Comparison of ENCODE assay signal across 1 cellular context in genomic region chr3:46750555-46751038, GRCh38.
A peak's percentile ranks its signal among the peaks of the same experiment; 100 is the strongest.
TF ChIP-seq lines count a peak whose summit lies in the region.

No MANE protein-coding gene starts in this region.

TF ChIP-seq in K562, 482 proteins besides CTCF, POLR2A, EP300 and RAD21 (continued from another document and continues in another):
- TF ChIP-seq THAP12 (CRISPR knock-in tag; IDR thresholded peaks at IDR 0.05) (no peak), ZKSCAN8 (CRISPR knock-in tag; IDR thresholded peaks at IDR 0.05) (no peak), PREB (CRISPR knock-in tag; IDR thresholded peaks at IDR 0.05) (no peak), ZNF253 (CRISPR knock-in tag; conservative IDR thresholded peaks at IDR 0.05) (no peak), KLF10 (CRISPR knock-in tag; IDR thresholded peaks at IDR 0.05) (no peak), ZNF518B (CRISPR knock-in tag; IDR thresholded peaks at IDR 0.05) (no peak), POLR2H (tag; IDR thresholded peaks at IDR 0.05; ENCODE audit: low read depth) (no peak), ARNT (IDR thresholded peaks at IDR 0.05) (no peak), GATAD2B (IDR thresholded peaks at IDR 0.05; ENCODE audit: borderline replicate concordance) (no peak), CBX5 (IDR thresholded peaks at IDR 0.05; ENCODE audit: borderline replicate concordance, low read depth) (no peak), ZNF224 (CRISPR knock-in tag; IDR thresholded peaks at IDR 0.05) (0 out of 2 replicates have a peak, but pooled peaks have one; percentile 61), RBFOX2 (IDR thresholded peaks at IDR 0.05; ENCODE audit: low read depth, low read length) (0 out of 2 replicates have a peak, but pooled peaks have one; percentile 30), RNF2 (IDR thresholded peaks at IDR 0.05) (0 out of 2 replicates have a peak, but pooled peaks have one; percentile 37), CXXC5 (CRISPR knock-in tag; IDR thresholded peaks at IDR 0.05) (peak; percentile 76), FUS (optimal IDR thresholded peaks at IDR 0.05; ENCODE audit: low read depth, low read length) (no peak), MTA3 (IDR thresholded peaks at IDR 0.05; ENCODE audit: borderline replicate concordance) (peak; percentile 47; the same call in 1 of the 2 replicates), RFX5 (IDR thresholded peaks at IDR 0.05; ENCODE audit: low read depth, low read length) (no peak), CBX3 (IDR thresholded peaks at IDR 0.05; ENCODE audit: borderline replicate concordance in 1 of 2, low read length in 2 of 2) (peak in 1 of 2 experiments; percentile 85; a peak in 1 of 3 replicates), XRCC3 (IDR thresholded peaks at IDR 0.05) (no peak), ETV5 (CRISPR knock-in tag; IDR thresholded peaks at IDR 0.05; ENCODE audit: low read depth) (no peak), IRF2 (CRISPR knock-in tag; IDR thresholded peaks at IDR 0.05) (peak; percentile 66; the same call in 1 of the 2 replicates), TEAD1 (CRISPR knock-in tag; IDR thresholded peaks at IDR 0.05) (0 out of 4 replicates have a peak, but pooled peaks of 1 of the 2 experiments have one; percentile 32), KAT2B (IDR thresholded peaks at IDR 0.05; ENCODE audit: low read depth, low read length) (no peak), ZBTB7A (IDR thresholded peaks at IDR 0.05; ENCODE audit: borderline replicate concordance, control insufficient read depth, low read depth, low read length) (no peak), NCOA4 (IDR thresholded peaks at IDR 0.05; ENCODE audit: partially characterized antibody) (no peak), MTF1 (CRISPR knock-in tag; IDR thresholded peaks at IDR 0.05; ENCODE audit: borderline replicate concordance) (no peak), NEUROD1 (IDR thresholded peaks at IDR 0.05; ENCODE audit: borderline replicate concordance, low read depth, low read length, partially characterized antibody) (no peak), MAX (CRISPR knock-in tag; IDR thresholded peaks at IDR 0.05) (peak; percentile 94), CBFB (CRISPR knock-in tag; IDR thresholded peaks at IDR 0.05) (peak; percentile 69; the same call in 1 of the 2 replicates), POU5F1 (IDR thresholded peaks at IDR 0.05; ENCODE audit: borderline replicate concordance, low read depth, low read length, partially characterized antibody) (no peak), ETV6 (IDR thresholded peaks at IDR 0.05; ENCODE audit: borderline replicate concordance in 1 of 2, low read depth in 2 of 2, low read length in 1 of 2) (no peak), ETV6 (CRISPR knock-in tag; IDR thresholded peaks at IDR 0.05; ENCODE audit: borderline replicate concordance) (no peak), USF2 (CRISPR knock-in tag; IDR thresholded peaks at IDR 0.05) (peak; percentile 96), NR2C1 (IDR thresholded peaks at IDR 0.05) (no peak), NR2C1 (tag; IDR thresholded peaks at IDR 0.05) (no peak), ZNF766 (CRISPR knock-in tag; conservative IDR thresholded peaks at IDR 0.05) (no peak), TBL1XR1 (IDR thresholded peaks at IDR 0.05; ENCODE audit: low read length in 2 of 2) (no peak), GTF2A2 (tag; IDR thresholded peaks at IDR 0.05) (no peak), THRA (IDR thresholded peaks at IDR 0.05) (no peak), SREBF2 (CRISPR knock-in tag; IDR thresholded peaks at IDR 0.05) (peak; percentile 39; the same call in 1 of the 2 replicates), MAZ (CRISPR knock-in tag; conservative IDR thresholded peaks at IDR 0.05 in 1 of 2, IDR thresholded peaks at IDR 0.05 in 1 of 2) (peak; percentile 26 to 55; a peak in 2 of 4 replicates), ADNP (tag; IDR thresholded peaks at IDR 0.05) (no peak), ZNF232 (CRISPR knock-in tag; IDR thresholded peaks at IDR 0.05) (peak; percentile 66; the same call in 1 of the 2 replicates), TOE1 (IDR thresholded peaks at IDR 0.05; ENCODE audit: borderline replicate concordance) (peak; percentile 83), TOE1 (CRISPR knock-in tag; IDR thresholded peaks at IDR 0.05; ENCODE audit: borderline replicate concordance, low read depth) (no peak), MEF2D (tag; conservative IDR thresholded peaks at IDR 0.05; ENCODE audit: low read depth) (no peak), PRPF4 (IDR thresholded peaks at IDR 0.05; ENCODE audit: insufficient read depth, low read depth, low read length, poor library complexity, severe bottlenecking) (no peak), MITF (IDR thresholded peaks at IDR 0.05) (peak; percentile 70), ELF2 (CRISPR knock-in tag; IDR thresholded peaks at IDR 0.05) (no peak)
- TF ChIP-seq, protein P1, sequence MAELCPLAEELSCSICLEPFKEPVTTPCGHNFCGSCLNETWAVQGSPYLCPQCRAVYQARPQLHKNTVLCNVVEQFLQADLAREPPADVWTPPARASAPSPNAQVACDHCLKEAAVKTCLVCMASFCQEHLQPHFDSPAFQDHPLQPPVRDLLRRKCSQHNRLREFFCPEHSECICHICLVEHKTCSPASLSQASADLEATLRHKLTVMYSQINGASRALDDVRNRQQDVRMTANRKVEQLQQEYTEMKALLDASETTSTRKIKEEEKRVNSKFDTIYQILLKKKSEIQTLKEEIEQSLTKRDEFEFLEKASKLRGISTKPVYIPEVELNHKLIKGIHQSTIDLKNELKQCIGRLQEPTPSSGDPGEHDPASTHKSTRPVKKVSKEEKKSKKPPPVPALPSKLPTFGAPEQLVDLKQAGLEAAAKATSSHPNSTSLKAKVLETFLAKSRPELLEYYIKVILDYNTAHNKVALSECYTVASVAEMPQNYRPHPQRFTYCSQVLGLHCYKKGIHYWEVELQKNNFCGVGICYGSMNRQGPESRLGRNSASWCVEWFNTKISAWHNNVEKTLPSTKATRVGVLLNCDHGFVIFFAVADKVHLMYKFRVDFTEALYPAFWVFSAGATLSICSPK (IDR thresholded peaks at IDR 0.05; ENCODE audit: borderline replicate concordance), result no peak
- TF ChIP-seq, protein P2, sequence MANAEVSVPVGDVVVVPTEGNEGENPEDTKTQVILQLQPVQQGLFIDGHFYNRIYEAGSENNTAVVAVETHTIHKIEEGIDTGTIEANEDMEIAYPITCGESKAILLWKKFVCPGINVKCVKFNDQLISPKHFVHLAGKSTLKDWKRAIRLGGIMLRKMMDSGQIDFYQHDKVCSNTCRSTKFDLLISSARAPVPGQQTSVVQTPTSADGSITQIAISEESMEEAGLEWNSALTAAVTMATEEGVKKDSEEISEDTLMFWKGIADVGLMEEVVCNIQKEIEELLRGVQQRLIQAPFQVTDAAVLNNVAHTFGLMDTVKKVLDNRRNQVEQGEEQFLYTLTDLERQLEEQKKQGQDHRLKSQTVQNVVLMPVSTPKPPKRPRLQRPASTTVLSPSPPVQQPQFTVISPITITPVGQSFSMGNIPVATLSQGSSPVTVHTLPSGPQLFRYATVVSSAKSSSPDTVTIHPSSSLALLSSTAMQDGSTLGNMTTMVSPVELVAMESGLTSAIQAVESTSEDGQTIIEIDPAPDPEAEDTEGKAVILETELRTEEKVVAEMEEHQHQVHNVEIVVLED (CRISPR knock-in tag; IDR thresholded peaks at IDR 0.05), result no peak
- TF ChIP-seq, protein P3, sequence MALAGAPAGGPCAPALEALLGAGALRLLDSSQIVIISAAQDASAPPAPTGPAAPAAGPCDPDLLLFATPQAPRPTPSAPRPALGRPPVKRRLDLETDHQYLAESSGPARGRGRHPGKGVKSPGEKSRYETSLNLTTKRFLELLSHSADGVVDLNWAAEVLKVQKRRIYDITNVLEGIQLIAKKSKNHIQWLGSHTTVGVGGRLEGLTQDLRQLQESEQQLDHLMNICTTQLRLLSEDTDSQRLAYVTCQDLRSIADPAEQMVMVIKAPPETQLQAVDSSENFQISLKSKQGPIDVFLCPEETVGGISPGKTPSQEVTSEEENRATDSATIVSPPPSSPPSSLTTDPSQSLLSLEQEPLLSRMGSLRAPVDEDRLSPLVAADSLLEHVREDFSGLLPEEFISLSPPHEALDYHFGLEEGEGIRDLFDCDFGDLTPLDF (CRISPR knock-in tag; IDR thresholded peaks at IDR 0.05), result peak; percentile 58; the same call in 1 of the 2 replicates
- TF ChIP-seq, protein P4, sequence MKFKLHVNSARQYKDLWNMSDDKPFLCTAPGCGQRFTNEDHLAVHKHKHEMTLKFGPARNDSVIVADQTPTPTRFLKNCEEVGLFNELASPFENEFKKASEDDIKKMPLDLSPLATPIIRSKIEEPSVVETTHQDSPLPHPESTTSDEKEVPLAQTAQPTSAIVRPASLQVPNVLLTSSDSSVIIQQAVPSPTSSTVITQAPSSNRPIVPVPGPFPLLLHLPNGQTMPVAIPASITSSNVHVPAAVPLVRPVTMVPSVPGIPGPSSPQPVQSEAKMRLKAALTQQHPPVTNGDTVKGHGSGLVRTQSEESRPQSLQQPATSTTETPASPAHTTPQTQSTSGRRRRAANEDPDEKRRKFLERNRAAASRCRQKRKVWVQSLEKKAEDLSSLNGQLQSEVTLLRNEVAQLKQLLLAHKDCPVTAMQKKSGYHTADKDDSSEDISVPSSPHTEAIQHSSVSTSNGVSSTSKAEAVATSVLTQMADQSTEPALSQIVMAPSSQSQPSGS (CRISPR knock-in tag; IDR thresholded peaks at IDR 0.05), result no peak; the same call in 1 of the 2 replicates
